In genomic region chr20:55893031-55893430, GRCh38 we compare ENCODE assay signal across 19 cellular contexts.
DNase-seq lines count a peak whose midpoint lies in the region; ATAC-seq and TF ChIP-seq lines count a peak whose summit lies in the region.
"Had no signal": no experiment of that assay in that cellular context is flagged by ENCODE, and none has a peak within 500 bp of the region (broad histone marks: within the 10 kb centered on the region; RNA-seq: fewer than 3 reads in every experiment).

No MANE protein-coding gene starts in this region.

- peaks cover 33% of the 10 kb centered on the region for H3K9me3 Mint-ChIP-seq in Caco-2 (ENCODE audit: unreplicated experiment)

- no peaks in the 10 kb centered on the region for H3K4me1 Mint-ChIP-seq in Caco-2 (ENCODE audit: low read depth, unreplicated experiment)
- H3K4me1 Mint-ChIP-seq: CD8-positive, alpha-beta memory T cell; H9 had no signal

- H3K27ac Mint-ChIP-seq in Caco-2 (ENCODE audit: unreplicated experiment), result no peak overlapping the region
- H3K27ac Mint-ChIP-seq: CD8-positive, alpha-beta memory T cell; H9 had no signal

- H3K4me3 ChIP-seq in epithelial cell of esophagus (ENCODE audit: low read length) (no peak overlapping the region), right lobe of liver (no peak overlapping the region), Caco-2 (ENCODE audit: low read depth, low read length) (no peak overlapping the region)
- H3K4me3 ChIP-seq: BLaER1 treated with 17β-estradiol and CSF1 and Interleukin-3, amounts not matched to agents 10 nM and 100 nM; PC-9; SJSA1 had no signal

- H3K27me3 ChIP-seq in right lobe of liver, result no peaks in the 10 kb centered on the region
- H3K27me3 ChIP-seq in Caco-2 (replicated peaks; ENCODE audit: control insufficient read depth, insufficient read depth, low read length), result no peaks in the 10 kb centered on the region
- H3K27me3 ChIP-seq: BLaER1 treated with 17β-estradiol and CSF1 and Interleukin-3, amounts not matched to agents 10 nM and 100 nM; SJSA1 had no signal

- ATAC-seq in right lobe of liver, result peak; percentile 21 to 87 (median 64)
- no peak for ATAC-seq in esophagus mucosa
- no peak for ATAC-seq in GM19452 (IDR thresholded peaks at IDR 0.05; ENCODE audit: unreplicated experiment)

- H3K27me3 Mint-ChIP-seq in Caco-2 (ENCODE audit: insufficient read depth, unreplicated experiment), result no peaks in the 10 kb centered on the region
- H3K27me3 Mint-ChIP-seq: CD8-positive, alpha-beta memory T cell had no signal

- no peak for TF ChIP-seq POLR2A in right lobe of liver (IDR thresholded peaks at IDR 0.05)

- H3K36me3 Mint-ChIP-seq in Caco-2 (ENCODE audit: insufficient read depth, unreplicated experiment), result no peaks in the 10 kb centered on the region
- H3K36me3 Mint-ChIP-seq: CD8-positive, alpha-beta memory T cell had no signal

- BruUV-seq in Caco-2 (replicated peaks; lab: Mats Ljungman, UMichigan), result no TSS peak

- TF ChIP-seq CTCF in epithelial cell of esophagus (IDR thresholded peaks at IDR 0.05; ENCODE audit: insufficient read depth, low read depth, low read length, missing control alignments) (no peak), right lobe of liver (IDR thresholded peaks at IDR 0.05) (no peak), Caco-2 (IDR thresholded peaks at IDR 0.05; ENCODE audit: insufficient read depth in 1 of 2, low read depth in 1 of 2, low read length in 1 of 2, severe bottlenecking in 1 of 2, unreplicated experiment in 1 of 2) (no peak)

- no peak overlapping the region for H3K4me3 Mint-ChIP-seq in Caco-2 (ENCODE audit: unreplicated experiment)
- H3K4me3 Mint-ChIP-seq: CD8-positive, alpha-beta memory T cell; H9 had no signal

- H3K27ac ChIP-seq in right lobe of liver, result no peak overlapping the region
- H3K27ac ChIP-seq: PC-9, SJSA1 had no signal

- POLR2A ChIA-PET in Caco-2 (lab: Charles Lee), result no interaction called here

- CTCF ChIA-PET in Caco-2 (lab: Charles Lee), result no interaction called here

- peak; percentile 0 for DNase-seq in LHCN-M2 (ENCODE audit: low read depth)
- peak; percentile 50 for DNase-seq in OCI-M1 (lab: John Stamatoyannopoulos, UW)
- DNase-seq in epithelial cell of esophagus (ENCODE audit: low read depth), result peak; percentile 45
- no peak for DNase-seq in right lobe of liver
- no peak for DNase-seq in stimulated activated CD4-positive, alpha-beta T cell treated with anti-CD3 and anti-CD28 coated beads, Interleukin-4, amount 100 ng/mL, for 1 hour
- no peak for DNase-seq in Caco-2
- DNase-seq: CD8-positive, alpha-beta memory T cell; DMS79; H9; IMR-90; Kasumi-1; NCI-H1105 treated with DMSO at 0.1 percent for 48 hours; NCI-H1694; NCI-H748 treated with DMSO at 0.1 percent for 48 hours; PC-9 had no signal

- H3K36me3 ChIP-seq in right lobe of liver (no peaks in the 10 kb centered on the region), Caco-2 (ENCODE audit: control insufficient read depth, insufficient read depth, low read length) (no peaks in the 10 kb centered on the region)
- H3K36me3 ChIP-seq: BLaER1 treated with 17β-estradiol and CSF1 and Interleukin-3, amounts not matched to agents 10 nM and 100 nM; SJSA1 had no signal

- H3K9me3 ChIP-seq in right lobe of liver (no peaks in the 10 kb centered on the region), Caco-2 (peaks cover 4% of the 10 kb centered on the region; the same call in 1 of the 2 replicates)
- H3K9me3 ChIP-seq: SJSA1 had no signal

- intact Hi-C loops in right lobe of liver (cut with DNase I) (no loop called here), Caco-2 (cut with micrococcal nuclease; ENCODE audit: unreplicated experiment) (no loop called here)

- H3K4me1 ChIP-seq in right lobe of liver (no peaks in the 10 kb centered on the region), Caco-2 (no peaks in the 10 kb centered on the region)
- H3K4me1 ChIP-seq: SJSA1 had no signal

Comparison
In these comparisons a context has a peak if more than half of its experiments do, and no peak if none do; other contexts are left out.
1. DNase-seq: peak in LHCN-M2 (single experiment), OCI-M1 (single experiment) and epithelial cell of esophagus (single experiment); none in right lobe of liver (0 of 3), stimulated activated CD4-positive, alpha-beta T cell treated with anti-CD3 and anti-CD28 coated beads, Interleukin-4, amount 100 ng/mL, for 1 hour (single experiment) and Caco-2 (0 of 2).
2. ATAC-seq: peak in right lobe of liver (4 of 4); none in esophagus mucosa (single experiment) and GM19452 (single experiment).